ENCODE assay signal across 13 cellular contexts in genomic region chr20:39880890-39881289, GRCh38.
DNase-seq lines count a peak whose midpoint lies in the region; ATAC-seq, FAIRE-seq and TF ChIP-seq lines count a peak whose summit lies in the region.
"Had no signal": no experiment of that assay in that cellular context is flagged by ENCODE, and none has a peak within 500 bp of the region (broad histone marks: within the 10 kb centered on the region; RNA-seq: fewer than 3 reads in every experiment).

No MANE protein-coding gene starts in this region.

- peaks cover 8% of the 10 kb centered on the region for H3K9me3 Mint-ChIP-seq in endodermal cell
- H3K9me3 Mint-ChIP-seq in osteocyte (ENCODE audit: unreplicated experiment) = no peaks in the 10 kb centered on the region
- H3K9me3 Mint-ChIP-seq: activated naive CD4-positive, alpha-beta T cell treated with anti-CD3 and anti-CD28 coated beads, Interleukin-2, amount 50 U/mL, for 24 hours had no signal

- no peak overlapping the region for H3K4me3 ChIP-seq in endodermal cell (ENCODE audit: low read length)
- H3K4me3 ChIP-seq: esophagus squamous epithelium had no signal

- H3K27ac Mint-ChIP-seq in endodermal cell = no peak overlapping the region
- no peak overlapping the region for H3K27ac Mint-ChIP-seq in osteocyte (ENCODE audit: unreplicated experiment)
- H3K27ac Mint-ChIP-seq: activated B cell treated with CpG ODN at 0.5 μM for 24 hours; activated naive CD4-positive, alpha-beta T cell treated with anti-CD3 and anti-CD28 coated beads, Interleukin-2, amount 50 U/mL, for 24 hours had no signal

- H3K27me3 Mint-ChIP-seq in endodermal cell (ENCODE audit: insufficient read depth) = no peaks in the 10 kb centered on the region
- H3K27me3 Mint-ChIP-seq in osteocyte (ENCODE audit: unreplicated experiment) = no peaks in the 10 kb centered on the region
- H3K27me3 Mint-ChIP-seq: activated B cell treated with CpG ODN at 0.5 μM for 24 hours had no signal

- H3K36me3 Mint-ChIP-seq in endodermal cell (ENCODE audit: low read depth) (peaks cover 3% of the 10 kb centered on the region), osteocyte (ENCODE audit: unreplicated experiment) (no peaks in the 10 kb centered on the region)
- H3K36me3 Mint-ChIP-seq: activated naive CD4-positive, alpha-beta T cell treated with anti-CD3 and anti-CD28 coated beads, Interleukin-2, amount 50 U/mL, for 24 hours had no signal

- FAIRE-seq in GM12892 (lab: Jason Lieb, UNC) = no peak

- ATAC-seq in GM19328 (IDR thresholded peaks at IDR 0.05; ENCODE audit: unreplicated experiment) = no peak

- peaks cover 7% of the 10 kb centered on the region for H3K27me3 ChIP-seq in endodermal cell (ENCODE audit: control insufficient read depth, insufficient read depth, low read length, poor library complexity, severe bottlenecking)
- H3K27me3 ChIP-seq: esophagus squamous epithelium had no signal

- no peak overlapping the region for H3K9ac ChIP-seq in endodermal cell (ENCODE audit: extremely low read depth, low read length, poor library complexity, severe bottlenecking)

- H3K9me3 ChIP-seq in endodermal cell (ENCODE audit: control insufficient read depth, low read length) = peaks cover 18% of the 10 kb centered on the region
- H3K9me3 ChIP-seq: Caco-2, esophagus squamous epithelium had no signal

- H3K4me3 Mint-ChIP-seq in endodermal cell (no peak overlapping the region), osteocyte (ENCODE audit: unreplicated experiment) (no peak overlapping the region)
- H3K4me3 Mint-ChIP-seq: activated B cell treated with CpG ODN at 0.5 μM for 24 hours; activated naive CD4-positive, alpha-beta T cell treated with anti-CD3 and anti-CD28 coated beads, Interleukin-2, amount 50 U/mL, for 24 hours had no signal

- TF ChIP-seq CTCF in 22Rv1 (IDR thresholded peaks at IDR 0.05) (peak; percentile 14; the same call in 1 of the 2 replicates), GM12872 (IDR thresholded peaks at IDR 0.05; ENCODE audit: insufficient read depth, low read depth, low read length) (peak; percentile 50; the same call in 2 of the 3 replicates), endodermal cell (conservative IDR thresholded peaks at IDR 0.05) (peak; percentile 48), osteocyte (IDR thresholded peaks at IDR 0.05) (no peak)

- H3K27ac ChIP-seq in 22Rv1 (no peak overlapping the region), endodermal cell (ENCODE audit: low read depth, low read length) (no peak overlapping the region)
- H3K27ac ChIP-seq: esophagus squamous epithelium had no signal

- H3K36me3 ChIP-seq in endodermal cell (ENCODE audit: control insufficient read depth, insufficient read depth, low read length) = no peaks in the 10 kb centered on the region
- H3K36me3 ChIP-seq: esophagus squamous epithelium had no signal

- TF ChIP-seq POLR2A in GM12892 (IDR thresholded peaks at IDR 0.05; ENCODE audit: low read depth, low read length) = no peak

- peaks cover 28% of the 10 kb centered on the region for H3K4me1 Mint-ChIP-seq in endodermal cell
- H3K4me1 Mint-ChIP-seq in osteocyte (ENCODE audit: unreplicated experiment) = peaks cover 72% of the 10 kb centered on the region
- H3K4me1 Mint-ChIP-seq: activated B cell treated with CpG ODN at 0.5 μM for 24 hours; activated naive CD4-positive, alpha-beta T cell treated with anti-CD3 and anti-CD28 coated beads, Interleukin-2, amount 50 U/mL, for 24 hours had no signal

- DNase-seq in NCI-H2029 (lab: John Stamatoyannopoulos, UW) (peak; percentile 57), endodermal cell (no peak), GM12892 (ENCODE audit: insufficient read length) (no peak), osteocyte (ENCODE audit: extremely low spot score, unreplicated experiment) (no peak), HK-2 (ENCODE audit: unreplicated experiment) (no peak)
- DNase-seq: activated B cell treated with CpG ODN at 0.5 μM for 24 hours, esophagus squamous epithelium, NCI-H524 treated with DMSO at 0.1 percent for 48 hours had no signal

- peaks cover 18% of the 10 kb centered on the region for H3K4me1 ChIP-seq in endodermal cell (ENCODE audit: control insufficient read depth, insufficient read depth, low read length)
- H3K4me1 ChIP-seq: Caco-2 had no signal

- WGBS in endodermal cell (ENCODE audit: insufficient coverage in 1 of 2, insufficient read length in 1 of 2), 2 experiments = 85 to 95% methylated on average over 3 to 4 of the region's 4 CpGs
